ENCODE assay signal across 8 cellular contexts in the genomic region with DNA sequence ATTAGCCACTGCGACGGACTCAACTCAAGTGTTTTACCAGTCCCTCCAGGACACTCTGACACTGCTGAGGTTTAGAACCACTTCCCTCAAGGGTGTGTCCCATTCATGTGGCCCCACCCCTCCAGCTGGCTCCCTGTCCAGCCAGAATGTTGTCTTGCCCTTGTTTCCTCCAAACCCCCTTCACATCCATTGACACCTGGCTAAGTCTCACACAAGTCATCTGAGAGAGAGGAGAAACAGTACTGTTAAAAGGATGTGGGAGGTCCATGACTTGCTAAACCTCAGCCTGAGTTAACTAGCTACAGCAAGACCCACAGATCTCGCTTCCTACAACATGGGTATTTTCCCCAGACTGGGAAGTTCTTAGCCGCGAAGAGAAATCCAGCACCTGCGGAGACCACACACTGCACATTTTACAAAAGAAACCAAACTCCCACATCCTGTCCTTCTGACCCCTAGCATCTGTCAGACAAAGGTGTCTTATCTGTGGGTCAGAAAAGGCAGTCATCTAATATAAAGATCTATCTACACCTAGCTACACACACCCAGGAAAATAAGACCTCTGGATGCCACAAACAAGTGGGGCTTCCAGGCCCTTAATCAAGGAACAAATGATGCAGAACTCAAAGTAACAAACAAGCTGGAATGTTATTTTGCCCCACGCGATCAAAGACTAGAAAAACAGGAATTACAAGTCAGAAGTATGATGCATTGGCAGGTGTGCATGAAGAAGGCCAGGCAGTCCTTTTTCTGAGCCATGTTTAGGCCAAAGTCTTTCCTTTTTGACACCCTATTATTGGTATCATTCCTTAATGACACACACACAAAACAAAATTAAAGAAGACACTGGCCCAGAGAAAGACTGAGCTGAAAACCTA. TPM values are rescaled to one million over a fixed set of nuclear protein-coding genes. Genes with fewer than 3 reads are reported as not detected.
DNase-seq lines count a peak whose midpoint lies in the region; ATAC-seq and TF ChIP-seq lines count a peak whose summit lies in the region.

No MANE protein-coding gene starts in this region.

- no peak overlapping the region for H3K27ac ChIP-seq in RWPE1
- peak overlapping the region; percentile 61 for H3K27ac ChIP-seq in smooth muscle cell (ENCODE audit: low read depth)

- peaks cover 9% of the 10 kb centered on the region for H3K4me1 ChIP-seq in smooth muscle cell (ENCODE audit: low read depth)

- POLR2A ChIA-PET in RWPE1 (lab: Yijun Ruan, JAX; ENCODE audit: low non-redundant PET): interaction anchor here (0.5 kb wide), 1 partner anchor 10 kb away, joined by 3 read pairs; no protein-coding TSS in a partner anchor

- WGBS in smooth muscle cell (ENCODE audit: low lambda C conversion rate): 65% methylated on average over 8 of the region's 8 CpGs

- H3K4me3 ChIP-seq in smooth muscle cell: no peak overlapping the region

- H3K4me3 Mint-ChIP-seq in effector memory CD8-positive, alpha-beta T cell: peak overlapping the region; percentile 63 to 69

- ATAC-seq in GM19372 (IDR thresholded peaks at IDR 0.05; ENCODE audit: low read depth, unreplicated experiment) (peak; percentile 74), HG03175 (IDR thresholded peaks at IDR 0.05; ENCODE audit: unreplicated experiment) (peak; percentile 86)
- peak; percentile 87 for ATAC-seq in effector memory CD8-positive, alpha-beta T cell (replicated peaks)

- H3K27ac Mint-ChIP-seq in effector memory CD8-positive, alpha-beta T cell: peak overlapping the region; percentile 64 to 87

- no peak overlapping the region for H3K9ac ChIP-seq in smooth muscle cell (ENCODE audit: low read depth)

- H3K27me3 Mint-ChIP-seq in effector memory CD8-positive, alpha-beta T cell: no peaks in the 10 kb centered on the region

- no peak overlapping the region for H2AFZ ChIP-seq in smooth muscle cell (ENCODE audit: low read depth)

- no peaks in the 10 kb centered on the region for H3K9me3 Mint-ChIP-seq in effector memory CD8-positive, alpha-beta T cell

- no peaks in the 10 kb centered on the region for H3K9me3 ChIP-seq in smooth muscle cell (replicated peaks; ENCODE audit: low read depth)

- peaks cover 49 to 70% of the 10 kb centered on the region in 2 donors for H3K4me1 Mint-ChIP-seq in effector memory CD8-positive, alpha-beta T cell (ENCODE audit: low read depth in 2 of 2)

- TF ChIP-seq CTCF in RWPE1 (conservative IDR thresholded peaks at IDR 0.05; ENCODE audit: low read depth) (no peak), smooth muscle cell (IDR thresholded peaks at IDR 0.05; ENCODE audit: borderline replicate concordance, insufficient read depth, poor library complexity, severe bottlenecking) (no peak)

- H3F3A ChIP-seq in smooth muscle cell (ENCODE audit: low read depth): no peaks in the 10 kb centered on the region

- no peaks in the 10 kb centered on the region for H3K27me3 ChIP-seq in smooth muscle cell (ENCODE audit: low read depth)

- no peaks in the 10 kb centered on the region for H4K20me1 ChIP-seq in smooth muscle cell (ENCODE audit: low read depth)

- H3K36me3 ChIP-seq in smooth muscle cell (ENCODE audit: low read depth): no peaks in the 10 kb centered on the region

- DNase-seq in DMS53 (lab: John Stamatoyannopoulos, UW) (peak; percentile 96), RWPE1 (ENCODE audit: low spot score) (peak; percentile 44), smooth muscle cell (lab: John Stamatoyannopoulos, UW; ENCODE audit: unreplicated experiment) (no peak), NCI-H774 (lab: John Stamatoyannopoulos, UW) (no peak), GM03348 (ENCODE audit: low spot score) (no peak)
- DNase-seq in effector memory CD8-positive, alpha-beta T cell: peak; percentile 30 to 33 (median 32)

- CTCF ChIA-PET in RWPE1 (lab: Yijun Ruan, JAX): interaction anchor here (0.6 to 1.1 kb wide), 2 partner anchors 9 to 13 kb away, joined by 4 to 5 read pairs; no protein-coding TSS in a partner anchor

- peaks cover 3% of the 10 kb centered on the region for H3K36me3 Mint-ChIP-seq in effector memory CD8-positive, alpha-beta T cell (ENCODE audit: insufficient read depth)

- H3K79me2 ChIP-seq in smooth muscle cell (ENCODE audit: low read depth): peaks cover 24% of the 10 kb centered on the region

- H3K4me2 ChIP-seq in smooth muscle cell: no peak overlapping the region

RNA-seq across cellular contexts. Expression of gene OSBPL3, which starts 13.9 kb away (rescaled TPM):
- total RNA-seq in smooth muscle cell: 11.9 and 16.3 TPM in 2 replicates
- polyA plus RNA-seq in smooth muscle cell: 6.2 and 8.3 TPM in 2 replicates

Comparison
In these comparisons a context has a peak if more than half of its experiments do, and no peak if none do; other contexts are left out.
1. DNase-seq: peak in DMS53 (single experiment), RWPE1 (single experiment) and effector memory CD8-positive, alpha-beta T cell (3 of 3); none in smooth muscle cell (single experiment), NCI-H774 (single experiment) and GM03348 (single experiment).
2. Peak in every context shown above with its lines, with median percentiles within 50 percentile points of each other: ATAC-seq.